ENCODE assay signal across 21 cellular contexts in genomic region chr20:17631576-17632319, GRCh38. TPM values are rescaled to one million over a fixed set of nuclear protein-coding genes. Genes with fewer than 3 reads are reported as not detected.
DNase-seq lines count a peak whose midpoint lies in the region; ATAC-seq, FAIRE-seq and TF ChIP-seq lines count a peak whose summit lies in the region.
"Had no signal": no experiment of that assay in that cellular context is flagged by ENCODE, and none has a peak within 500 bp of the region (broad histone marks: within the 10 kb centered on the region; RNA-seq: fewer than 3 reads in every experiment).

No MANE protein-coding gene starts in this region.

- H3K9me3 ChIP-seq in HCT116 (ENCODE audit: control insufficient read depth in 1 of 2, insufficient read depth in 1 of 2, low read depth in 1 of 2, low read length in 2 of 2) (no peaks in the 10 kb centered on the region), small intestine (ENCODE audit: control insufficient read depth, low read depth) (no peaks in the 10 kb centered on the region)
- H3K9me3 ChIP-seq: BE2C had no signal

- no peak for DNase-seq in activated naive CD4-positive, alpha-beta T cell treated with anti-CD3 and anti-CD28 coated beads, Interleukin-2, amount 50 U/mL, for 72 hours (ENCODE audit: low spot score in 2 of 2)
- DNase-seq in activated naive CD4-positive, alpha-beta T cell treated with Interleukin-2 at 50 U/mL for 16 hours = no peak
- no peak for DNase-seq in HCT116 (ENCODE audit: low read depth, low spot score)
- no peak for DNase-seq in central memory CD8-positive, alpha-beta T cell (ENCODE audit: low spot score in 2 of 2)
- peak; percentile 68 for DNase-seq in small intestine
- DNase-seq in germinal center (ENCODE audit: low spot score) = no peak
- no peak for DNase-seq in iPS-NIHi11 (ENCODE audit: low spot score)
- DNase-seq: 8988T; BE2C; CD8-positive, alpha-beta T cell; Karpas-422; NCI-H1436; NCI-H1930; NCI-H2171; NCI-H526; PC-9 had no signal

- no peak overlapping the region for H3K4me3 Mint-ChIP-seq in central memory CD8-positive, alpha-beta T cell
- H3K4me3 Mint-ChIP-seq: CD8-positive, alpha-beta T cell; IgD-negative memory B cell had no signal

- ATAC-seq in activated naive CD4-positive, alpha-beta T cell treated with anti-CD3 and anti-CD28 coated beads, Interleukin-2, amount 50 U/mL, for 72 hours = no peak
- ATAC-seq in HCT116 (0 out of 2 replicates have a peak, but pooled peaks have one; percentile 41), GM19397 (IDR thresholded peaks at IDR 0.05; ENCODE audit: unreplicated experiment) (no peak)
- ATAC-seq in central memory CD8-positive, alpha-beta T cell (replicated peaks; ENCODE audit: extremely low read depth, poor library complexity, severe bottlenecking) = no peak
- ATAC-seq: CD8-positive, alpha-beta T cell had no signal

- TF ChIP-seq RAD21 in HCT116 (IDR thresholded peaks at IDR 0.05; ENCODE audit: low read depth) = no peak

- H3K4me2 ChIP-seq in HCT116 (ENCODE audit: low read length) = no peak overlapping the region
- H3K4me2 ChIP-seq: PC-9 had no signal

- no peak overlapping the region for H2AFZ ChIP-seq in HCT116 (ENCODE audit: low read depth, low read length, poor library complexity, severe bottlenecking)
- H2AFZ ChIP-seq: PC-9 had no signal

- H3K27ac ChIP-seq in HCT116 (ENCODE audit: low read depth, low read length) = no peak overlapping the region
- no peak overlapping the region for H3K27ac ChIP-seq in small intestine (ENCODE audit: low read depth in 1 of 2, low read length in 1 of 2)
- H3K27ac ChIP-seq: HL-60, PC-9 had no signal

- no peaks in the 10 kb centered on the region for H3K27me3 Mint-ChIP-seq in central memory CD8-positive, alpha-beta T cell
- H3K27me3 Mint-ChIP-seq: IgD-negative memory B cell had no signal

- no peak for FAIRE-seq in small intestine (lab: Jason Lieb, UNC)
- FAIRE-seq: D721Med, H54 had no signal

- CTCF ChIA-PET in HCT116 (lab: Charles Lee) = interaction anchor here (1.4 kb wide), 1 partner anchor 307 kb away, joined by 3 read pairs; no protein-coding TSS in a partner anchor

- H3K4me3 ChIP-seq in HCT116 (replicated peaks in 1 of 2; ENCODE audit: low read depth in 1 of 2, low read length in 2 of 2) (no peak overlapping the region), small intestine (ENCODE audit: low read depth in 1 of 2, low read length in 2 of 2) (no peak overlapping the region)
- H3K4me3 ChIP-seq: PC-9 had no signal

- H3K27me3 ChIP-seq in HCT116 (ENCODE audit: insufficient read depth, low read length) = no peaks in the 10 kb centered on the region
- H3K27me3 ChIP-seq in small intestine (ENCODE audit: control insufficient read depth in 2 of 2, insufficient read depth in 2 of 2, low read length in 2 of 2) = no peaks in the 10 kb centered on the region
- H3K27me3 ChIP-seq: BE2C had no signal

- peak overlapping the region; percentile 19 to 84 for H3K27ac Mint-ChIP-seq in activated naive CD4-positive, alpha-beta T cell treated with anti-CD3 and anti-CD28 coated beads, Interleukin-2, amount 50 U/mL, for 72 hours
- H3K27ac Mint-ChIP-seq in central memory CD8-positive, alpha-beta T cell (ENCODE audit: low read depth) = peak overlapping the region; percentile 53
- H3K27ac Mint-ChIP-seq: CD8-positive, alpha-beta T cell had no signal

- peaks cover 7% of the 10 kb centered on the region for H3K4me1 Mint-ChIP-seq in central memory CD8-positive, alpha-beta T cell
- H3K4me1 Mint-ChIP-seq: IgD-negative memory B cell had no signal

- 53 to 80% (median 60%) methylated on average over 9 of the region's 9 CpGs for WGBS in small intestine, 3 donors

- no peak for TF ChIP-seq POLR2A in HCT116 (IDR thresholded peaks at IDR 0.05; ENCODE audit: borderline replicate concordance, extremely low read depth, insufficient read depth, insufficient read length)

- BruUV-seq in HCT116 (replicated peaks; lab: Mats Ljungman, UMichigan) = no TSS peak

- RAD21 ChIA-PET in HCT116 (lab: Charles Lee; ENCODE audit: low non-redundant PET in 1 of 2, low total read pairs in 2 of 2, uncharacterized antibody in 2 of 2, unreplicated experiment in 2 of 2) = no interaction called here

- H3K9me2 ChIP-seq in HCT116 (ENCODE audit: insufficient read depth) = no peaks in the 10 kb centered on the region

- no peaks in the 10 kb centered on the region for H3K79me2 ChIP-seq in HCT116 (ENCODE audit: insufficient read depth, low read length)

- H3K36me3 ChIP-seq in HCT116 (ENCODE audit: control insufficient read depth in 1 of 2, insufficient read depth in 2 of 2, low read length in 2 of 2) = peaks cover 23 to 27% of the 10 kb centered on the region in 2 experiments; a peak in 3 of 4 replicates
- H3K36me3 ChIP-seq in small intestine (ENCODE audit: control insufficient read depth in 2 of 2, insufficient read depth in 2 of 2, low read length in 2 of 2) = peaks cover 31 to 50% of the 10 kb centered on the region in 2 donors
- H3K36me3 ChIP-seq: BE2C had no signal

- no peaks in the 10 kb centered on the region for H3K9me3 Mint-ChIP-seq in activated naive CD4-positive, alpha-beta T cell treated with anti-CD3 and anti-CD28 coated beads, Interleukin-2, amount 50 U/mL, for 72 hours
- H3K9me3 Mint-ChIP-seq in central memory CD8-positive, alpha-beta T cell = no peaks in the 10 kb centered on the region
- H3K9me3 Mint-ChIP-seq: CD8-positive, alpha-beta T cell; IgD-negative memory B cell had no signal

- intact Hi-C loops in HCT116 (cut with micrococcal nuclease) = no loop called here

- H4K20me1 ChIP-seq in HCT116 (ENCODE audit: insufficient read depth) = no peaks in the 10 kb centered on the region

- POLR2A ChIA-PET in HCT116 (lab: Charles Lee) = no interaction called here

- TF ChIP-seq CTCF in HCT116 (IDR thresholded peaks at IDR 0.05 in 2 of 3, conservative IDR thresholded peaks at IDR 0.05 in 1 of 3; ENCODE audit: borderline replicate concordance in 1 of 3, insufficient read depth in 1 of 3, low read depth in 2 of 3, low read length in 2 of 3) = no peak

- no peaks in the 10 kb centered on the region for H3K4me1 ChIP-seq in HCT116 (ENCODE audit: control insufficient read depth in 1 of 2, insufficient read depth in 2 of 2, low read length in 2 of 2)
- no peaks in the 10 kb centered on the region for H3K4me1 ChIP-seq in small intestine (ENCODE audit: control insufficient read depth in 2 of 2, insufficient read depth in 1 of 2, low read depth in 1 of 2, low read length in 1 of 2)

- H3K36me3 Mint-ChIP-seq in activated naive CD4-positive, alpha-beta T cell treated with anti-CD3 and anti-CD28 coated beads, Interleukin-2, amount 50 U/mL, for 72 hours = no peaks in the 10 kb centered on the region
- peaks cover 6% of the 10 kb centered on the region for H3K36me3 Mint-ChIP-seq in central memory CD8-positive, alpha-beta T cell (ENCODE audit: insufficient read depth)

- no peak overlapping the region for H3K9ac ChIP-seq in HCT116 (ENCODE audit: low read length)

TF ChIP-seq in HCT116, 20 proteins besides CTCF, POLR2A, EP300 and RAD21:
- TF ChIP-seq REST (IDR thresholded peaks at IDR 0.05; ENCODE audit: low read depth) (no peak), EGR1 (IDR thresholded peaks at IDR 0.05; ENCODE audit: low read depth) (no peak), CEBPB (IDR thresholded peaks at IDR 0.05; ENCODE audit: low read depth) (no peak), JUND (IDR thresholded peaks at IDR 0.05) (no peak), FOSL1 (IDR thresholded peaks at IDR 0.05; ENCODE audit: low read depth) (no peak), EZH2 (IDR thresholded peaks at IDR 0.05) (no peak), SRF (IDR thresholded peaks at IDR 0.05; ENCODE audit: low read depth) (no peak), EZH2phosphoT487 (IDR thresholded peaks at IDR 0.05; ENCODE audit: borderline replicate concordance) (no peak), ELF1 (IDR thresholded peaks at IDR 0.05; ENCODE audit: borderline replicate concordance, low read depth) (no peak), YY1 (IDR thresholded peaks at IDR 0.05; ENCODE audit: extremely low read depth, insufficient replicate concordance, low read depth, low read length) (no peak), ZFX (IDR thresholded peaks at IDR 0.05) (no peak), SIN3A (IDR thresholded peaks at IDR 0.05; ENCODE audit: low read depth) (no peak)

RNA-seq across cellular contexts. Expression of gene RRBP1, which starts 50.3 kb away (rescaled TPM):
- total RNA-seq in activated naive CD4-positive, alpha-beta T cell treated with anti-CD3 and anti-CD28 coated beads, Interleukin-2, amount 50 U/mL, for 72 hours = 10 to 100 TPM; 23.4 to 38.1 TPM
- 123 TPM for total RNA-seq in HCT116 (2021; ENCODE audit: unreplicated experiment)
- polyA plus RNA-seq in HCT116 (2012) = 90.7 and 95.8 TPM in 2 replicates
- 100 to 1,000 TPM in 1 of 3 donors, 10 to 100 TPM in 2; 45.2 to 164 (median 59.7) TPM for polyA plus RNA-seq in small intestine
